In genomic region chr6:67451874-67452273, GRCh38 we compare ENCODE assay signal across 24 cellular contexts.
"Had no signal": no experiment of that assay in that cellular context is flagged by ENCODE, and none has a peak within 500 bp of the region (broad histone marks: within the 10 kb centered on the region; RNA-seq: fewer than 3 reads in every experiment).

No MANE protein-coding gene starts in this region.

- H3K4me1 ChIP-seq: pancreas, prostate gland, right lobe of liver, sigmoid colon, stomach, thyroid gland, tibial nerve, upper lobe of left lung, vagina had no signal

- H3K27me3 ChIP-seq: neutrophil, pancreas, right lobe of liver, sigmoid colon, stomach, thyroid gland, tibial nerve, upper lobe of left lung, vagina had no signal

- FAIRE-seq: pancreas, small intestine, urothelium cell line had no signal

- H3K36me3 ChIP-seq: neutrophil, pancreas, prostate gland, right lobe of liver, sigmoid colon, stomach, thoracic aorta, thyroid gland, tibial nerve, upper lobe of left lung, vagina had no signal

- H3K4me3 ChIP-seq: pancreas, prostate gland, right lobe of liver, sigmoid colon, stomach, thoracic aorta, thyroid gland, tibial nerve, upper lobe of left lung, vagina had no signal

- DNase-seq: natural killer cell; nucleus accumbens; pancreas; right cardiac atrium; right lobe of liver; sigmoid colon; small intestine; stimulated activated CD4-positive, alpha-beta T cell treated with anti-CD3 and anti-CD28 coated beads, Interleukin-15, amount 100 ng/mL, for 24 hours; stimulated activated CD4-positive, alpha-beta T cell treated with anti-CD3 and anti-CD28 coated beads, Interleukin-2, amount 100 ng/mL, for 24 hours; stimulated activated CD4-positive, alpha-beta T cell treated with anti-CD3 and anti-CD28 coated beads, Interleukin-2, amount 100 ng/mL, for 48 hours; stimulated activated CD4-positive, alpha-beta T cell treated with anti-CD3 and anti-CD28 coated beads, Interleukin-4, amount 100 ng/mL, for 24 hours; stimulated activated naive B cell treated with anti-CD40 and anti-IgM and Interleukin-4, amounts not matched to agents 10 μg/mL and 1 μg/mL and 100 μg/mL, for 72 hours; stimulated activated naive CD4-positive, alpha-beta T cell treated with Interleukin-2 at 50 U/mL for 16 hours; stomach; thyroid gland; trophoblast cell; upper lobe of left lung had no signal

- H3K27ac ChIP-seq: neutrophil, pancreas, prostate gland, right lobe of liver, sigmoid colon, stomach, thoracic aorta, thyroid gland, tibial nerve, upper lobe of left lung, vagina had no signal

- H3K9me3 ChIP-seq: neutrophil, pancreas, prostate gland, right lobe of liver, sigmoid colon, thoracic aorta, thyroid gland, tibial nerve, vagina had no signal

- ATAC-seq: natural killer cell; pancreas; right cardiac atrium; right lobe of liver; stimulated activated effector memory CD8-positive, alpha-beta T cell treated with anti-CD3 and anti-CD28 coated beads, Interleukin-12 subunit alpha, Interleukin-12 subunit beta, amount 100 ng/mL, for 72 hours; stimulated activated naive B cell treated with anti-CD40 and anti-IgM and Interleukin-4, amounts not matched to agents 10 μg/mL and 1 μg/mL and 100 μg/mL, for 72 hours had no signal
